Comparison of ENCODE assay signal across 9 cellular contexts in genomic region chr11:12195773-12196172, GRCh38.
A peak's percentile ranks its signal among the peaks of the same experiment; 100 is the strongest.
DNase-seq lines count a peak whose midpoint lies in the region; ATAC-seq, FAIRE-seq and TF ChIP-seq lines count a peak whose summit lies in the region.
"Had no signal": no experiment of that assay in that cellular context is flagged by ENCODE, and none has a peak within 500 bp of the region (broad histone marks: within the 10 kb centered on the region; RNA-seq: fewer than 3 reads in every experiment).

No MANE protein-coding gene starts in this region.

- no peaks in the 10 kb centered on the region for H3K9me2 ChIP-seq in Loucy (replicated peaks; ENCODE audit: low read depth, low read length)

- FAIRE-seq in HepG2 (lab: Jason Lieb, UNC) (no peak), urothelium cell line (lab: Jason Lieb, UNC) (no peak)

- DNase-seq in ascending aorta (ENCODE audit: low spot score in 2 of 2) (peak in 1 of 2 donors; percentile 54), HepG2 (ENCODE audit: low spot score) (no peak), urothelium cell line (ENCODE audit: low spot score) (no peak), H4 (ENCODE audit: low spot score) (no peak), HEK293T (ENCODE audit: extremely low spot score) (no peak)

- no TSS peak for BruUV-seq in HepG2 (replicated peaks; lab: Mats Ljungman, UMichigan)

- CTCF ChIA-PET in HepG2 (lab: Yijun Ruan, JAX; ENCODE audit: low intra/inter-chr PET ratio, low total read pairs): no interaction called here
- CTCF ChIA-PET in HEK293T (lab: Yijun Ruan, JAX): no interaction called here

- no peaks in the 10 kb centered on the region for H3K9me3 ChIP-seq in BLaER1 treated with 17β-estradiol and CSF1 and Interleukin-3, amounts not matched to agents 10 nM and 100 nM (replicated peaks in 1 of 11)
- H3K9me3 ChIP-seq in Loucy (ENCODE audit: insufficient read depth, low read depth, low read length): no peaks in the 10 kb centered on the region
- no peaks in the 10 kb centered on the region for H3K9me3 ChIP-seq in ascending aorta
- no peaks in the 10 kb centered on the region for H3K9me3 ChIP-seq in HepG2 (ENCODE audit: low read length)
- H3K9me3 ChIP-seq: SJSA1 had no signal

- H3F3A ChIP-seq in Loucy (ENCODE audit: low read depth): no peaks in the 10 kb centered on the region

- TF ChIP-seq CTCF in Loucy (conservative IDR thresholded peaks at IDR 0.05; ENCODE audit: low read length) (no peak), ascending aorta (IDR thresholded peaks at IDR 0.05) (no peak), HepG2 (CRISPR knock-in tag; IDR thresholded peaks at IDR 0.05) (no peak)

- no peak overlapping the region for H3K4me3 ChIP-seq in BLaER1 treated with 17β-estradiol and CSF1 and Interleukin-3, amounts not matched to agents 10 nM and 100 nM
- H3K4me3 ChIP-seq in Loucy (ENCODE audit: low read length, poor library complexity, severe bottlenecking): peak overlapping the region; percentile 73
- H3K4me3 ChIP-seq in ascending aorta: no peak overlapping the region
- no peak overlapping the region for H3K4me3 ChIP-seq in HepG2 (replicated peaks in 1 of 3; ENCODE audit: insufficient read depth in 1 of 3, low read depth in 2 of 3, low read length in 3 of 3)
- H3K4me3 ChIP-seq: SJSA1 had no signal

- peak overlapping the region; percentile 38 to 74 (median 65) for H3K4me2 ChIP-seq in BLaER1 treated with 17β-estradiol and CSF1 and Interleukin-3, amounts not matched to agents 10 nM and 100 nM
- H3K4me2 ChIP-seq in Loucy (ENCODE audit: low read depth, low read length, poor library complexity, severe bottlenecking) (peak overlapping the region; percentile 82), HepG2 (ENCODE audit: low read depth, low read length) (no peak overlapping the region)

- POLR2A ChIA-PET in HepG2 (lab: Yijun Ruan, JAX): no interaction called here
- POLR2A ChIA-PET in HEK293T (lab: Yijun Ruan, JAX): no interaction called here

- TF ChIP-seq EP300 in HepG2 (IDR thresholded peaks at IDR 0.05; ENCODE audit: low read depth in 2 of 2, low read length in 2 of 2) (no peak), HepG2 (CRISPR knock-in tag; IDR thresholded peaks at IDR 0.05; ENCODE audit: borderline replicate concordance) (no peak)

- H3K79me2 ChIP-seq in Loucy (ENCODE audit: insufficient read depth, low read length) (peaks cover 12% of the 10 kb centered on the region), HepG2 (ENCODE audit: insufficient read depth, low read length) (no peaks in the 10 kb centered on the region)

- ATAC-seq in GM21447 (IDR thresholded peaks at IDR 0.05; ENCODE audit: unreplicated experiment) (peak; percentile 69), HepG2 (no peak)

- H2AFZ ChIP-seq in Loucy (ENCODE audit: low read length) (no peak overlapping the region), HepG2 (ENCODE audit: low read length) (no peak overlapping the region)

- H3K9ac ChIP-seq in BLaER1 treated with 17β-estradiol and CSF1 and Interleukin-3, amounts not matched to agents 10 nM and 100 nM: peak overlapping the region in 2 of 11 experiments; percentile 11 to 40; a peak in 1 of 22 replicates
- H3K9ac ChIP-seq in Loucy (ENCODE audit: low read depth, low read length, poor library complexity, severe bottlenecking) (peak overlapping the region; percentile 81), HepG2 (ENCODE audit: insufficient read depth, low read depth, low read length) (no peak overlapping the region)

- H3K4me1 ChIP-seq in BLaER1 treated with 17β-estradiol and CSF1 and Interleukin-3, amounts not matched to agents 10 nM and 100 nM: peaks cover 31 to 62% (median 53%) of the 10 kb centered on the region in 10 experiments
- H3K4me1 ChIP-seq in Loucy (ENCODE audit: insufficient read depth, low read length, poor library complexity, severe bottlenecking) (peaks cover 62% of the 10 kb centered on the region), ascending aorta (peaks cover 40 to 54% of the 10 kb centered on the region in 2 donors), HepG2 (ENCODE audit: insufficient read depth, low read length) (no peaks in the 10 kb centered on the region)

- 0 out of 22 replicates have a peak, but pooled peaks cover 0 to 6% (median 0%) of the 10 kb centered on the region in 11 experiments for H3K36me3 ChIP-seq in BLaER1 treated with 17β-estradiol and CSF1 and Interleukin-3, amounts not matched to agents 10 nM and 100 nM
- H3K36me3 ChIP-seq in Loucy (ENCODE audit: insufficient read depth, low read length): no peaks in the 10 kb centered on the region
- peaks cover 4 to 21% of the 10 kb centered on the region in 2 donors for H3K36me3 ChIP-seq in ascending aorta
- no peaks in the 10 kb centered on the region for H3K36me3 ChIP-seq in HepG2 (replicated peaks in 1 of 2; ENCODE audit: control insufficient read depth in 1 of 2, insufficient read depth in 2 of 2, low read length in 2 of 2)

- intact Hi-C loops in ascending aorta (cut with DNase I) (no loop called here), HepG2 (cut with micrococcal nuclease; ENCODE audit: unreplicated experiment) (no loop called here)

- 65% methylated on average over 5 of the region's 5 CpGs for WGBS in HepG2 (ENCODE audit: low lambda C conversion rate)

- H4K20me1 ChIP-seq in BLaER1 treated with 17β-estradiol and CSF1 and Interleukin-3, amounts not matched to agents 10 nM and 100 nM: no peaks in the 10 kb centered on the region
- H4K20me1 ChIP-seq in Loucy (ENCODE audit: insufficient read depth, low read length, poor library complexity, severe bottlenecking): no peaks in the 10 kb centered on the region
- H4K20me1 ChIP-seq in HepG2 (ENCODE audit: insufficient read depth, low read length): no peaks in the 10 kb centered on the region

- TF ChIP-seq POLR2A in HepG2 (IDR thresholded peaks at IDR 0.05; ENCODE audit: insufficient read depth in 1 of 2, low read depth in 2 of 2, low read length in 2 of 2): no peak

- peak overlapping the region in 5 of 11 experiments; percentile 4 to 31 (median 20); a peak in 5 of 22 replicates for H3K27ac ChIP-seq in BLaER1 treated with 17β-estradiol and CSF1 and Interleukin-3, amounts not matched to agents 10 nM and 100 nM
- H3K27ac ChIP-seq in ascending aorta (peak overlapping the region; percentile 88 to 94), HepG2 (ENCODE audit: extremely low read length, insufficient read depth, low read length) (no peak overlapping the region)
- H3K27ac ChIP-seq: SJSA1 had no signal

- no peaks in the 10 kb centered on the region for H3K27me3 ChIP-seq in BLaER1 treated with 17β-estradiol and CSF1 and Interleukin-3, amounts not matched to agents 10 nM and 100 nM
- H3K27me3 ChIP-seq in Loucy (ENCODE audit: insufficient read depth, low read length, poor library complexity, severe bottlenecking): no peaks in the 10 kb centered on the region
- H3K27me3 ChIP-seq in ascending aorta: no peaks in the 10 kb centered on the region
- H3K27me3 ChIP-seq in HepG2 (ENCODE audit: control insufficient read depth in 1 of 2, insufficient read depth in 2 of 2, low read length in 2 of 2): no peaks in the 10 kb centered on the region
- H3K27me3 ChIP-seq: SJSA1 had no signal

- in situ Hi-C loops in HepG2 (cut with HindIII; ENCODE audit: extremely low pct_ligation_motif_present, low pct_unique_long_range_greater_than_20kb): no loop called here

- no peak for TF ChIP-seq RAD21 in HepG2 (CRISPR knock-in tag; IDR thresholded peaks at IDR 0.05)

TF ChIP-seq in HepG2, 621 proteins besides CTCF, POLR2A, EP300 and RAD21 (continues in another document):
- TF ChIP-seq DMAP1 (CRISPR knock-in tag; IDR thresholded peaks at IDR 0.05) (no peak), HINFP (CRISPR knock-in tag; IDR thresholded peaks at IDR 0.05; ENCODE audit: low read depth) (no peak), CEBPB (IDR thresholded peaks at IDR 0.05; ENCODE audit: borderline replicate concordance, low read depth, low read length) (no peak), ZNF264 (CRISPR knock-in tag; IDR thresholded peaks at IDR 0.05) (no peak), RBM22 (optimal IDR thresholded peaks at IDR 0.05; ENCODE audit: low read length) (no peak)

TF ChIP-seq in HEK293T, 16 proteins besides CTCF, POLR2A, EP300 and RAD21:
- no peak for TF ChIP-seq SP1 (IDR thresholded peaks at IDR 0.05)
- TF ChIP-seq CTBP1 (IDR thresholded peaks at IDR 0.05; ENCODE audit: borderline replicate concordance): no peak
- no peak for TF ChIP-seq NFRKB (IDR thresholded peaks at IDR 0.05)
- TF ChIP-seq BHLHE40 (IDR thresholded peaks at IDR 0.05; ENCODE audit: borderline replicate concordance): no peak
- TF ChIP-seq FOXM1 (IDR thresholded peaks at IDR 0.05; ENCODE audit: borderline replicate concordance): no peak
- TF ChIP-seq FOXK2 (IDR thresholded peaks at IDR 0.05): no peak
- TF ChIP-seq ZNF384 (IDR thresholded peaks at IDR 0.05): no peak
- TF ChIP-seq HDGF (IDR thresholded peaks at IDR 0.05; ENCODE audit: borderline replicate concordance): no peak
- no peak for TF ChIP-seq LEF1 (IDR thresholded peaks at IDR 0.05; ENCODE audit: borderline replicate concordance)
- TF ChIP-seq FOXA1 (IDR thresholded peaks at IDR 0.05): no peak
- no peak for TF ChIP-seq ELF4 (IDR thresholded peaks at IDR 0.05)
- TF ChIP-seq PKNOX1 (IDR thresholded peaks at IDR 0.05): no peak
- TF ChIP-seq TARDBP (IDR thresholded peaks at IDR 0.05): no peak
TF ChIP-seq in HEK293T: peak in this region for 0.
